ENCODE assay signal across 32 cellular contexts in genomic region chr9:23695572-23695971, GRCh38.
"Had no signal": no experiment of that assay in that cellular context is flagged by ENCODE, and none has a peak within 500 bp of the region (broad histone marks: within the 10 kb centered on the region; RNA-seq: fewer than 3 reads in every experiment).

No MANE protein-coding gene starts in this region.

- FAIRE-seq: frontal cortex had no signal

- DNase-seq: activated CD4-positive, alpha-beta memory T cell treated with anti-CD3 and anti-CD28 coated beads for 36 hours; activated CD4-positive, alpha-beta T cell treated with anti-CD3 and anti-CD28 coated beads for 36 hours; activated CD4-positive, alpha-beta T cell treated with anti-CD3 and anti-CD28 coated beads, Interleukin-2, amount 10 ng/mL, durations not matched to agents 24 days and 14 days; activated CD4-positive, CD25-positive, alpha-beta regulatory T cell; activated CD4-positive, CD25-positive, alpha-beta regulatory T cell treated with anti-CD3 and anti-CD28 coated beads, Interleukin-2, amount 50 U/mL, for 72 hours; activated CD8-positive, alpha-beta memory T cell treated with anti-CD3 and anti-CD28 coated beads, Interleukin-2, amount 10 ng/mL, durations not matched to agents 7 days and 5 days; activated CD8-positive, alpha-beta memory T cell treated with anti-CD3 and anti-CD28 coated beads, Interleukin-2, amount 50 U/mL, for 4 hours; activated CD8-positive, alpha-beta T cell treated with anti-CD3 and anti-CD28 coated beads, Interleukin-2, amount 10 ng/mL, durations not matched to agents 7 days and 5 days; activated effector memory CD4-positive, alpha-beta T cell treated with anti-CD3 and anti-CD28 coated beads, Interleukin-2, amount 50 U/mL, for 16 hours; activated naive CD4-positive, alpha-beta T cell treated with anti-CD3 and anti-CD28 coated beads for 36 hours; activated naive CD8-positive, alpha-beta T cell treated with anti-CD3 and anti-CD28 coated beads, Interleukin-2, amount 10 ng/mL, durations not matched to agents 7 days and 5 days; activated T-cell treated with anti-CD3 and anti-CD28 coated beads, Interleukin-2, amount 50 U/mL, for 1 hour; activated T-cell treated with anti-CD3 and anti-CD28 coated beads, Interleukin-2, amount 50 U/mL, for 48 hours; dorsolateral prefrontal cortex; effector memory CD4-positive, alpha-beta T cell; endodermal cell; esophagus squamous epithelium; head of caudate nucleus; T-helper 1 cell; T-helper 17 cell; T1000 had no signal

- H3K27me3 ChIP-seq: ascending aorta, breast epithelium, dorsolateral prefrontal cortex, esophagus squamous epithelium had no signal

- H3K4me1 ChIP-seq: ascending aorta, breast epithelium, esophagus squamous epithelium had no signal

- H3K27me3 Mint-ChIP-seq: activated CD4-positive, alpha-beta memory T cell treated with anti-CD3 and anti-CD28 coated beads for 36 hours; activated CD4-positive, alpha-beta T cell treated with anti-CD3 and anti-CD28 coated beads for 36 hours; activated CD4-positive, alpha-beta T cell treated with anti-CD3 and anti-CD28 coated beads, Interleukin-2, amount 10 ng/mL, durations not matched to agents 24 days and 14 days; activated CD8-positive, alpha-beta memory T cell treated with anti-CD3 and anti-CD28 coated beads, Interleukin-2, amount 10 ng/mL, durations not matched to agents 7 days and 5 days; activated naive CD8-positive, alpha-beta T cell treated with anti-CD3 and anti-CD28 coated beads, Interleukin-2, amount 10 ng/mL, durations not matched to agents 7 days and 5 days; brain; central memory CD8-positive, alpha-beta T cell; dendritic cell treated with granulocyte-macrophage colony-stimulating factor and Interleukin-4, amounts not matched to agents 40 ng/mL and 50 ng/mL, for 4 days; T-helper 17 cell had no signal

- H3K27ac ChIP-seq: ascending aorta, breast epithelium, coronary artery, dorsolateral prefrontal cortex, esophagus squamous epithelium had no signal

- H3K4me3 ChIP-seq: ascending aorta, breast epithelium, coronary artery, dorsolateral prefrontal cortex, esophagus squamous epithelium had no signal

- H3K9me3 ChIP-seq: ascending aorta, breast epithelium, esophagus squamous epithelium had no signal

- ATAC-seq: activated CD4-positive, alpha-beta T cell treated with anti-CD3 and anti-CD28 coated beads for 36 hours; activated CD8-positive, alpha-beta memory T cell treated with anti-CD3 and anti-CD28 coated beads, Interleukin-2, amount 10 ng/mL, durations not matched to agents 7 days and 5 days; activated CD8-positive, alpha-beta T cell treated with anti-CD3 and anti-CD28 coated beads, Interleukin-2, amount 10 ng/mL, durations not matched to agents 7 days and 5 days; activated naive CD4-positive, alpha-beta T cell treated with anti-CD3 and anti-CD28 coated beads, Interleukin-2, amount 50 U/mL, for 72 hours; T-helper 17 cell had no signal

- H3K9me3 Mint-ChIP-seq: activated naive CD8-positive, alpha-beta T cell treated with anti-CD3 and anti-CD28 coated beads, Interleukin-2, amount 10 ng/mL, durations not matched to agents 7 days and 5 days; brain; central memory CD8-positive, alpha-beta T cell; endodermal cell had no signal

- H3K36me3 ChIP-seq: ascending aorta, breast epithelium, esophagus squamous epithelium had no signal

- H3K36me3 Mint-ChIP-seq: activated CD4-positive, alpha-beta memory T cell treated with anti-CD3 and anti-CD28 coated beads for 36 hours; activated CD8-positive, alpha-beta memory T cell treated with anti-CD3 and anti-CD28 coated beads, Interleukin-2, amount 10 ng/mL, durations not matched to agents 7 days and 5 days; activated naive CD4-positive, alpha-beta T cell treated with anti-CD3 and anti-CD28 coated beads, Interleukin-2, amount 50 U/mL, for 72 hours; activated naive CD8-positive, alpha-beta T cell treated with anti-CD3 and anti-CD28 coated beads, Interleukin-2, amount 10 ng/mL, durations not matched to agents 7 days and 5 days had no signal

- H3K4me1 Mint-ChIP-seq: activated CD4-positive, alpha-beta T cell treated with anti-CD3 and anti-CD28 coated beads for 36 hours; activated CD4-positive, alpha-beta T cell treated with anti-CD3 and anti-CD28 coated beads, Interleukin-2, amount 10 ng/mL, durations not matched to agents 24 days and 14 days; activated CD8-positive, alpha-beta memory T cell treated with anti-CD3 and anti-CD28 coated beads, Interleukin-2, amount 10 ng/mL, durations not matched to agents 7 days and 5 days; activated naive CD8-positive, alpha-beta T cell treated with anti-CD3 and anti-CD28 coated beads, Interleukin-2, amount 10 ng/mL, durations not matched to agents 7 days and 5 days; central memory CD8-positive, alpha-beta T cell; T-helper 17 cell had no signal

- H3K27ac Mint-ChIP-seq: activated CD4-positive, alpha-beta memory T cell treated with anti-CD3 and anti-CD28 coated beads for 36 hours; activated CD4-positive, alpha-beta T cell treated with anti-CD3 and anti-CD28 coated beads for 36 hours; activated CD4-positive, alpha-beta T cell treated with anti-CD3 and anti-CD28 coated beads, Interleukin-2, amount 10 ng/mL, durations not matched to agents 24 days and 14 days; activated CD8-positive, alpha-beta memory T cell treated with anti-CD3 and anti-CD28 coated beads, Interleukin-2, amount 10 ng/mL, durations not matched to agents 7 days and 5 days; activated CD8-positive, alpha-beta T cell treated with anti-CD3 and anti-CD28 coated beads, Interleukin-2, amount 10 ng/mL, durations not matched to agents 7 days and 5 days; activated naive CD4-positive, alpha-beta T cell treated with anti-CD3 and anti-CD28 coated beads for 36 hours; activated naive CD4-positive, alpha-beta T cell treated with anti-CD3 and anti-CD28 coated beads, Interleukin-2, amount 50 U/mL, for 72 hours; activated naive CD8-positive, alpha-beta T cell treated with anti-CD3 and anti-CD28 coated beads, Interleukin-2, amount 10 ng/mL, durations not matched to agents 7 days and 5 days; activated T-helper 1 cell treated with anti-CD3 and anti-CD28 coated beads, Interleukin-12 subunit alpha, Interleukin-12 subunit beta, Interleukin-2, Interleukin-4 antibody, amounts not matched to agents 30 ng/mL and 10 ng/mL and 1 ng/mL, durations not matched to agents 14 hours and 24 hours and 36 hours; activated T-helper 2 cell treated with anti-CD3 and anti-CD28 coated beads, Interferon-gamma antibody, Interleukin-2, Interleukin-4, amounts not matched to agents 10 μg/mL and 5 μg/mL and 100 μg/mL, durations not matched to agents 14 hours and 24 hours and 36 hours; brain; dendritic cell treated with granulocyte-macrophage colony-stimulating factor and Interleukin-4, amounts not matched to agents 40 ng/mL and 50 ng/mL, for 4 days; endodermal cell; T-helper 17 cell; T-helper 2 cell treated with Interferon-gamma antibody and Interleukin-4, amounts not matched to agents 5 μg/mL and 100 μg/mL, for 36 hours had no signal

- H3K4me3 Mint-ChIP-seq: activated CD4-positive, alpha-beta memory T cell treated with anti-CD3 and anti-CD28 coated beads for 36 hours; activated CD4-positive, alpha-beta T cell treated with anti-CD3 and anti-CD28 coated beads for 36 hours; activated CD4-positive, alpha-beta T cell treated with anti-CD3 and anti-CD28 coated beads, Interleukin-2, amount 10 ng/mL, durations not matched to agents 24 days and 14 days; activated CD8-positive, alpha-beta memory T cell treated with anti-CD3 and anti-CD28 coated beads, Interleukin-2, amount 10 ng/mL, durations not matched to agents 7 days and 5 days; activated CD8-positive, alpha-beta T cell treated with anti-CD3 and anti-CD28 coated beads, Interleukin-2, amount 10 ng/mL, durations not matched to agents 7 days and 5 days; activated naive CD4-positive, alpha-beta T cell treated with anti-CD3 and anti-CD28 coated beads for 36 hours; activated naive CD8-positive, alpha-beta T cell treated with anti-CD3 and anti-CD28 coated beads, Interleukin-2, amount 10 ng/mL, durations not matched to agents 7 days and 5 days; activated T-helper 1 cell treated with anti-CD3 and anti-CD28 coated beads, Interleukin-12 subunit alpha, Interleukin-12 subunit beta, Interleukin-2, Interleukin-4 antibody, amounts not matched to agents 30 ng/mL and 10 ng/mL and 1 ng/mL, durations not matched to agents 14 hours and 24 hours and 36 hours; brain; central memory CD8-positive, alpha-beta T cell; dendritic cell treated with granulocyte-macrophage colony-stimulating factor and Interleukin-4, amounts not matched to agents 40 ng/mL and 50 ng/mL, for 4 days; endodermal cell; T-helper 17 cell; T-helper 2 cell treated with Interferon-gamma antibody and Interleukin-4, amounts not matched to agents 5 μg/mL and 100 μg/mL, for 36 hours had no signal
